In the genomic region with DNA sequence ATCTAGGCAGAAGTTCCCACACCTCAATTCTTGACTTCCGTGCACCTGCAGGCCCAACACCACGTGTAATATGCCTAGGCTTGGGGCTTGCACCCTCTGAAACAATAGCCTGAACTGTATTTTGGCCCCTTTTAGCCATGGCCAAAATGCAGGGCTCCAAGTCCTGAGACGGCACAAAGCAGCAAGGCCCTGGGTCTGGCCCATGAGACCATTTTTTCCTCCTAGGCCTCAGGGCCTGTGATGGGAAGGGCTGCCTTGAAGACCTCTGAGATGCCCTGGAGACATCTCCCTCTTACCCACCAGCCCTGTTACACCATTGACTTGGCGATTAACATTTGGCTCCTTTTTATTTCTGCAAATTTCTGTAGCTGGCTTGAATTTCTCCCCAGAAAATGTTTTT, we compare ENCODE assay signal across 3 cellular contexts.
TF ChIP-seq lines count a peak whose summit lies in the region.

No MANE protein-coding gene starts in this region.

TF ChIP-seq in A549, 52 proteins besides CTCF, POLR2A, EP300 and RAD21 (continued from another document):
- no peak for TF ChIP-seq ZSCAN20 (CRISPR knock-in tag; IDR thresholded peaks at IDR 0.05)

TF ChIP-seq in HEK293, 187 proteins besides CTCF, POLR2A, EP300 and RAD21 (continued from another document):
- TF ChIP-seq ZNF266 (tag by site-specific recombination; IDR thresholded peaks at IDR 0.05; ENCODE audit: low read depth) (no peak), ZNF585B (tag by site-specific recombination; IDR thresholded peaks at IDR 0.05) (peak; percentile 72)

TF ChIP-seq in K562, 482 proteins besides CTCF, POLR2A, EP300 and RAD21:
- TF ChIP-seq, protein P1, sequence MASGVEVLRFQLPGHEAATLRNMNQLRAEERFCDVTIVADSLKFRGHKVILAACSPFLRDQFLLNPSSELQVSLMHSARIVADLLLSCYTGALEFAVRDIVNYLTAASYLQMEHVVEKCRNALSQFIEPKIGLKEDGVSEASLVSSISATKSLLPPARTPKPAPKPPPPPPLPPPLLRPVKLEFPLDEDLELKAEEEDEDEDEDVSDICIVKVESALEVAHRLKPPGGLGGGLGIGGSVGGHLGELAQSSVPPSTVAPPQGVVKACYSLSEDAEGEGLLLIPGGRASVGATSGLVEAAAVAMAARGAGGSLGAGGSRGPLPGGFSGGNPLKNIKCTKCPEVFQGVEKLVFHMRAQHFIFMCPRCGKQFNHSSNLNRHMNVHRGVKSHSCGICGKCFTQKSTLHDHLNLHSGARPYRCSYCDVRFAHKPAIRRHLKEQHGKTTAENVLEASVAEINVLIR (CRISPR knock-in tag; IDR thresholded peaks at IDR 0.05) = no peak
- TF ChIP-seq ZFP36 (IDR thresholded peaks at IDR 0.05; ENCODE audit: low read depth, low read length, partially characterized antibody) (peak; percentile 37), MXI1 (IDR thresholded peaks at IDR 0.05; ENCODE audit: low read depth, low read length) (no peak)
